Comparison of ENCODE assay signal across 29 cellular contexts in the genomic region with DNA sequence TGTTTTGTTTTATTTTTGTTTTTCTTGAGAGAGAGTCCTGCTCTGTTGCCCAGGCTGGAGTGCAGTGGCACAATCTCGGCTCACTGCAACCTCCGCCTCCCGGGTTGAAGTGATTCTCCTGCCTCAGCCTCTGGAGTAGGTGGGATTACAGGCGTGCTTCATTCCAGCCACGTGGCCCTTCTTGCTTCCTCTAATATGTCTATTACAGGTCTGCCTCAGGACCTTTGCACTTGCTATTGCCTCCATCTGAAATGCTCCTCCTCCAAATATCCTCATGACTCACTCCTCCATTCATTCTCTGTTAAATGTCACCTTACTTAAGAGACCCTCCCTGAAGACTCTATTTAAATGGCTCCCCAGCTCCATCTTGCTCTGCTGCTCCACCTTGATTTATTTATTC. TPM values are rescaled to one million over a fixed set of nuclear protein-coding genes. Genes with fewer than 3 reads are reported as not detected.
DNase-seq lines count a peak whose midpoint lies in the region; ATAC-seq, FAIRE-seq and TF ChIP-seq lines count a peak whose summit lies in the region.
"Had no signal": no experiment of that assay in that cellular context is flagged by ENCODE, and none has a peak within 500 bp of the region (broad histone marks: within the 10 kb centered on the region; RNA-seq: fewer than 3 reads in every experiment).

No MANE protein-coding gene starts in this region.

- no peak overlapping the region for H3K4me2 ChIP-seq in K562 (ENCODE audit: insufficient read depth, low read length)
- no peak overlapping the region for H3K4me2 ChIP-seq in mesendoderm (ENCODE audit: low read length)
- H3K4me2 ChIP-seq: BLaER1 had no signal

- POLR2A ChIA-PET in HEK293 (lab: Yijun Ruan, JAX), result no interaction called here
- POLR2A ChIA-PET in K562 (lab: Yijun Ruan, JAX), result interaction anchor here (0.6 kb wide), 1 partner anchor 1661 kb away, joined by 4 read pairs; no protein-coding TSS in a partner anchor

- no peaks in the 10 kb centered on the region for H3K9me1 ChIP-seq in K562 (ENCODE audit: control insufficient read depth, insufficient read depth, low read length)

- no peak overlapping the region for H3K4ac ChIP-seq in mesendoderm (ENCODE audit: low read depth, low read length)

- H2BK120ac ChIP-seq in mesendoderm (ENCODE audit: low read depth, low read length), result no peak overlapping the region

- no peaks in the 10 kb centered on the region for H3K9me3 ChIP-seq in HEK293 (ENCODE audit: control insufficient read depth, insufficient read depth, low read depth, low read length)
- H3K9me3 ChIP-seq in K562 (replicated peaks; ENCODE audit: control insufficient read depth, insufficient read depth, low read depth, low read length), result no peaks in the 10 kb centered on the region; the same call in 1 of the 2 replicates
- H3K9me3 ChIP-seq in endodermal cell (ENCODE audit: control insufficient read depth, low read length), result no peaks in the 10 kb centered on the region
- H3K9me3 ChIP-seq in mucosa of descending colon, result no peaks in the 10 kb centered on the region
- no peaks in the 10 kb centered on the region for H3K9me3 ChIP-seq in upper lobe of right lung
- H3K9me3 ChIP-seq: BE2C, BLaER1 had no signal

- H3K36me3 Mint-ChIP-seq in endodermal cell (ENCODE audit: low read depth), result no peaks in the 10 kb centered on the region
- H3K36me3 Mint-ChIP-seq: CD14-positive monocyte; CD8-positive, alpha-beta memory T cell had no signal

- H3K18ac ChIP-seq in mesendoderm (ENCODE audit: low read length), result no peak overlapping the region

- H3K4me3 Mint-ChIP-seq in endodermal cell, result no peak overlapping the region
- H3K4me3 Mint-ChIP-seq: CD14-positive monocyte; CD4-positive, alpha-beta memory T cell; CD4-positive, CD25-positive, alpha-beta regulatory T cell; CD8-positive, alpha-beta memory T cell had no signal

- H4K5ac ChIP-seq in mesendoderm (ENCODE audit: low read length), result no peak overlapping the region

- H3K27me3 Mint-ChIP-seq in endodermal cell (ENCODE audit: insufficient read depth), result peaks cover 9% of the 10 kb centered on the region
- H3K27me3 Mint-ChIP-seq: CD4-positive, alpha-beta memory T cell had no signal

- H3K4me1 ChIP-seq in HEK293 (ENCODE audit: control insufficient read depth, insufficient read depth, low read length), result no peaks in the 10 kb centered on the region
- no peaks in the 10 kb centered on the region; a peak in 1 of 5 replicates for H3K4me1 ChIP-seq in K562 (replicated peaks in 1 of 2; ENCODE audit: control insufficient read depth in 2 of 2, insufficient read depth in 2 of 2, low read length in 2 of 2)
- no peaks in the 10 kb centered on the region for H3K4me1 ChIP-seq in endodermal cell (ENCODE audit: control insufficient read depth, insufficient read depth, low read length)
- H3K4me1 ChIP-seq in mucosa of descending colon (ENCODE audit: low read depth), result peaks cover 15% of the 10 kb centered on the region
- no peaks in the 10 kb centered on the region for H3K4me1 ChIP-seq in mesendoderm (ENCODE audit: control insufficient read depth, low read depth, low read length)
- no peaks in the 10 kb centered on the region for H3K4me1 ChIP-seq in upper lobe of right lung
- H3K4me1 ChIP-seq: BE2C, BLaER1 had no signal

- no peak overlapping the region for H4K8ac ChIP-seq in mesendoderm (ENCODE audit: low read depth, low read length)

- no peak overlapping the region for H3K23ac ChIP-seq in mesendoderm (ENCODE audit: low read length)

- no peak overlapping the region for H2AK5ac ChIP-seq in mesendoderm (ENCODE audit: low read length)

- H2BK5ac ChIP-seq in mesendoderm (ENCODE audit: low read length), result no peak overlapping the region

- TF ChIP-seq CTCF in HEK293 (tag by site-specific recombination; IDR thresholded peaks at IDR 0.05) (no peak), K562 (IDR thresholded peaks at IDR 0.05 in 2 of 3, conservative IDR thresholded peaks at IDR 0.05 in 1 of 3; ENCODE audit: insufficient read depth in 2 of 3, low read depth in 1 of 3, low read length in 3 of 3) (no peak), endodermal cell (conservative IDR thresholded peaks at IDR 0.05) (no peak), mucosa of descending colon (IDR thresholded peaks at IDR 0.05) (no peak), upper lobe of right lung (IDR thresholded peaks at IDR 0.05) (no peak)

- no peak for TF ChIP-seq EP300 in K562 (IDR thresholded peaks at IDR 0.05; ENCODE audit: low read length)

- no TSS peak for BruUV-seq in K562 (replicated peaks; lab: Mats Ljungman, UMichigan)

- in situ Hi-C loops in K562 (cut with MboI), result no loop called here

- H2AFZ ChIP-seq in K562 (ENCODE audit: low read depth, low read length), result no peak overlapping the region

- H3K9me3 Mint-ChIP-seq in endodermal cell, result no peaks in the 10 kb centered on the region
- H3K9me3 Mint-ChIP-seq: CD4-positive, alpha-beta memory T cell; CD8-positive, alpha-beta memory T cell had no signal

- ATAC-seq in K562, result no peak
- peak; percentile 51 for ATAC-seq in mucosa of descending colon
- ATAC-seq in upper lobe of right lung, result no peak
- ATAC-seq: GM12878 had no signal

- 5% methylated on average over 5 of the region's 5 CpGs for WGBS in K562 (ENCODE audit: insufficient coverage, low coverage, missing lambda C conversion rate)
- WGBS in endodermal cell (ENCODE audit: insufficient coverage in 1 of 2, insufficient read length in 1 of 2), 2 experiments, result 90 to 91% methylated on average over 5 of the region's 5 CpGs
- no CpG with 5 or more reads among the region's 5 CpGs for WGBS in mesendoderm (ENCODE audit: extremely low coverage, insufficient coverage, low lambda C conversion rate)

- no peak for TF ChIP-seq RAD21 in K562 (CRISPR knock-in tag; conservative IDR thresholded peaks at IDR 0.05 in 1 of 2, IDR thresholded peaks at IDR 0.05 in 1 of 2)

- no peaks in the 10 kb centered on the region for H4K20me1 ChIP-seq in K562 (replicated peaks; ENCODE audit: control insufficient read depth, insufficient read depth, low read length)
- H4K20me1 ChIP-seq: BLaER1 had no signal

- CTCF ChIA-PET in HEK293 (lab: Yijun Ruan, JAX), result interaction anchor here (1.1 kb wide), 1 partner anchor 40 kb away, joined by 4 read pairs; a partner anchor contains a TSS
- CTCF ChIA-PET in K562 (lab: Yijun Ruan, JAX; ENCODE audit: low intra/inter-chr PET ratio), result no interaction called here

- H3K27ac Mint-ChIP-seq in endodermal cell, result no peak overlapping the region
- H3K27ac Mint-ChIP-seq: CD4-positive, alpha-beta memory T cell; CD8-positive, alpha-beta memory T cell had no signal

- H3K79me2 ChIP-seq in K562 (ENCODE audit: control insufficient read depth, insufficient read depth, low read length) (no peaks in the 10 kb centered on the region), mesendoderm (ENCODE audit: control insufficient read depth, insufficient read depth, low read length) (no peaks in the 10 kb centered on the region)

- TF ChIP-seq POLR2A in K562 (conservative IDR thresholded peaks at IDR 0.05), result no peak

- H3K56ac ChIP-seq in mesendoderm (ENCODE audit: low read length), result no peak overlapping the region

- H3K27ac ChIP-seq in HEK293 (ENCODE audit: extremely low read depth, low read depth, low read length) (no peak overlapping the region), K562 (ENCODE audit: extremely low read depth, low read depth, low read length) (no peak overlapping the region), endodermal cell (ENCODE audit: low read depth, low read length) (no peak overlapping the region), mesendoderm (ENCODE audit: low read depth, low read length) (no peak overlapping the region), upper lobe of right lung (no peak overlapping the region)
- H3K27ac ChIP-seq: BLaER1 had no signal

- H3K4me1 Mint-ChIP-seq in endodermal cell, result peaks cover 5% of the 10 kb centered on the region
- H3K4me1 Mint-ChIP-seq: CD4-positive, alpha-beta memory T cell; CD4-positive, CD25-positive, alpha-beta regulatory T cell; CD8-positive, alpha-beta memory T cell had no signal

- H3K4me3 ChIP-seq in HEK293 (ENCODE audit: low read depth, low read length), result no peak overlapping the region
- no peak overlapping the region for H3K4me3 ChIP-seq in K562
- no peak overlapping the region for H3K4me3 ChIP-seq in endodermal cell (ENCODE audit: low read length)
- no peak overlapping the region for H3K4me3 ChIP-seq in mucosa of descending colon
- H3K4me3 ChIP-seq in mesendoderm (ENCODE audit: low read length), result no peak overlapping the region
- no peak overlapping the region for H3K4me3 ChIP-seq in upper lobe of right lung
- H3K4me3 ChIP-seq: BLaER1, GM12878 had no signal

- intact Hi-C loops in K562 (cut with micrococcal nuclease), result no loop called here
- intact Hi-C loops in mucosa of descending colon (cut with DNase I, micrococcal nuclease), result no loop called here
- intact Hi-C loops in upper lobe of right lung (cut with DNase I), result no loop called here

- H3K36me3 ChIP-seq in HEK293 (ENCODE audit: control insufficient read depth in 2 of 2, insufficient read depth in 1 of 2, low read length in 2 of 2) (no peaks in the 10 kb centered on the region), K562 (ENCODE audit: control insufficient read depth, insufficient read depth, low read length) (no peaks in the 10 kb centered on the region), endodermal cell (ENCODE audit: control insufficient read depth, insufficient read depth, low read length) (no peaks in the 10 kb centered on the region), mucosa of descending colon (ENCODE audit: low read depth) (no peaks in the 10 kb centered on the region), mesendoderm (ENCODE audit: control insufficient read depth, insufficient read depth, low read length) (no peaks in the 10 kb centered on the region), upper lobe of right lung (no peaks in the 10 kb centered on the region)
- H3K36me3 ChIP-seq: BE2C, BLaER1 had no signal

- H2BK15ac ChIP-seq in mesendoderm (replicated peaks; ENCODE audit: low read depth), result no peak overlapping the region

- no peak for DNase-seq in K562 (ENCODE audit: extremely low read depth in 1 of 4, low spot score in 3 of 4)
- DNase-seq in endodermal cell, result peak; percentile 11
- DNase-seq in mucosa of descending colon, result no peak
- no peak for DNase-seq in HPDE6-E6E7 (ENCODE audit: extremely low spot score)
- no peak for DNase-seq in mesendoderm
- DNase-seq in upper lobe of right lung, result no peak
- DNase-seq: 8988T; ACHN; BE2C; C1 segment of cervical spinal cord; CD4-positive, alpha-beta memory T cell; CD4-positive, CD25-positive, alpha-beta regulatory T cell; CD8-positive, alpha-beta memory T cell; COR-L47; DMS 273 treated with DMSO at 0.1 percent for 48 hours; DMS153; DMS53; DMS79; DND-41; EL; GDM1 had no signal

- FAIRE-seq in K562 (lab: Jason Lieb, UNC), result no peak
- FAIRE-seq: A204.1, GM12878, GM12892, GM18507 had no signal

- H3K79me1 ChIP-seq in mesendoderm (ENCODE audit: low read length), result no peaks in the 10 kb centered on the region

- no peak overlapping the region for H3K9ac ChIP-seq in K562 (ENCODE audit: insufficient read depth in 1 of 2, low read depth in 2 of 2, low read length in 2 of 2)
- no peak overlapping the region for H3K9ac ChIP-seq in endodermal cell (ENCODE audit: extremely low read depth, low read length, poor library complexity, severe bottlenecking)
- H3K9ac ChIP-seq in mesendoderm (ENCODE audit: low read length), result no peak overlapping the region
- H3K9ac ChIP-seq: BLaER1 had no signal

- H3K27me3 ChIP-seq in K562 (ENCODE audit: control insufficient read depth in 2 of 2, insufficient read depth in 2 of 2, low read length in 2 of 2), result peaks cover 10 to 34% of the 10 kb centered on the region in 2 experiments; a peak in 4 of 5 replicates
- H3K27me3 ChIP-seq in endodermal cell (ENCODE audit: control insufficient read depth, insufficient read depth, low read length, poor library complexity, severe bottlenecking), result no peaks in the 10 kb centered on the region
- no peaks in the 10 kb centered on the region for H3K27me3 ChIP-seq in mesendoderm (ENCODE audit: insufficient read depth, low read length, poor library complexity)
- H3K27me3 ChIP-seq in upper lobe of right lung, result no peaks in the 10 kb centered on the region
- H3K27me3 ChIP-seq: BE2C, BLaER1 had no signal

RNA-seq across cellular contexts. Expression of a gene that starts 39.0 kb away (rescaled TPM):
- 5.1 and 6.8 TPM in 2 replicates for total RNA-seq in K562 (2011; cell fraction: chromatin; rRNA removed; ENCODE audit: low replicate concordance)
- total RNA-seq in K562 (2011; cell fraction: nucleolus; rRNA removed), result 2.4 and 2.8 TPM in 2 replicates
- 5.9 and 11.5 TPM in 2 replicates for total RNA-seq in K562 (2011; cell fraction: nucleoplasm; rRNA removed)
- total RNA-seq in K562 (2014; rRNA removed) (1.6 and 3.2 TPM in 2 replicates), K562 (2014; rRNA removed; fragmentation: Illumina TruSeq; extraction: Trizol) (0.89 and 0.98 TPM in 2 replicates), K562 (2015; rRNA removed; fragmentation: Illumina TruSeq; extraction: Trizol) (1.2 and 1.4 TPM in 2 replicates), K562 (2021) (1.1 and 1.8 TPM in 2 replicates), endodermal cell (1 to 10 TPM; 5.8 to 8.3 TPM), mucosa of descending colon (1 to 10 TPM; 4.7 to 7.2 (median 6.2) TPM), upper lobe of right lung (9.0 TPM)
- polyA plus RNA-seq in K562 (2011; rRNA removed) (4.1 and 4.7 TPM in 2 replicates), K562 (2014; fragmentation: Illumina TruSeq; extraction: Trizol) (1.3 and 1.9 TPM in 2 replicates), K562 (2014; fragmentation: Nextera tagmentation; extraction: Ambion mirVana) (1 to 10 TPM; 1.0 to 1.8 TPM), K562 (2014; rRNA removed) (2.7 and 3.3 TPM in 2 replicates)
- polyA plus RNA-seq in K562 (2011; cell fraction: cytosol; rRNA removed), result 4.5 and 4.7 TPM in 2 replicates
- 7.3 and 7.6 TPM in 2 replicates for polyA plus RNA-seq in K562 (2011; cell fraction: nucleus; rRNA removed)
- polyA plus RNA-seq in K562 (2012), result 3.0 and 7.0 TPM in 2 replicates
- polyA minus RNA-seq in K562 (2011; rRNA and poly(A)+ RNA removed), result 1.2 and 1.4 TPM in 2 replicates
- 0.57 TPM in 1 of 2 replicates, not detected in the other for polyA minus RNA-seq in K562 (2011; cell fraction: cytosol; rRNA and poly(A)+ RNA removed)
- polyA minus RNA-seq in K562 (2011; cell fraction: nucleus; rRNA and poly(A)+ RNA removed), result 1.1 and 1.8 TPM in 2 replicates
- 8.6 TPM for polyA plus RNA-seq in endodermal cell (2013, experiment 1 of 2)
- polyA plus RNA-seq in endodermal cell (2013, experiment 2 of 2), result 6.6 TPM
- 1.9 TPM for polyA plus RNA-seq in mesendoderm (2013, experiment 1 of 2)
- 1.8 TPM for polyA plus RNA-seq in mesendoderm (2013, experiment 2 of 2)

RNA-seq across cellular contexts. Expression of a gene that starts 53.8 kb away (rescaled TPM):
- total RNA-seq in K562 (2011; cell fraction: chromatin; rRNA removed; ENCODE audit: low replicate concordance), result not detected in 2 replicates
- total RNA-seq in K562 (2011; cell fraction: nucleolus; rRNA removed), result not detected in 2 replicates
- not detected in 2 replicates for total RNA-seq in K562 (2011; cell fraction: nucleoplasm; rRNA removed)
- total RNA-seq in K562 (2014; rRNA removed), result not detected in 2 replicates
- total RNA-seq in K562 (2014; rRNA removed; fragmentation: Illumina TruSeq; extraction: Trizol), result not detected in 2 replicates
- total RNA-seq in K562 (2015; rRNA removed; fragmentation: Illumina TruSeq; extraction: Trizol), result not detected in 2 replicates
- not detected in 2 replicates for total RNA-seq in K562 (2021)
- not detected in 2 replicates for polyA plus RNA-seq in K562 (2011; rRNA removed)
- 0.01 TPM in 1 of 2 replicates, not detected in the other for polyA plus RNA-seq in K562 (2011; cell fraction: cytosol; rRNA removed)
- not detected in 2 replicates for polyA plus RNA-seq in K562 (2011; cell fraction: nucleus; rRNA removed)
- not detected in 2 replicates for polyA plus RNA-seq in K562 (2012)
- not detected in 2 replicates for polyA plus RNA-seq in K562 (2014; fragmentation: Illumina TruSeq; extraction: Trizol)
- not detected for polyA plus RNA-seq in K562 (2014; fragmentation: Nextera tagmentation; extraction: Ambion mirVana)
- polyA plus RNA-seq in K562 (2014; rRNA removed), result not detected in 2 replicates
- not detected in 2 replicates for polyA minus RNA-seq in K562 (2011; rRNA and poly(A)+ RNA removed)
- polyA minus RNA-seq in K562 (2011; cell fraction: cytosol; rRNA and poly(A)+ RNA removed), result not detected in 2 replicates
- polyA minus RNA-seq in K562 (2011; cell fraction: nucleus; rRNA and poly(A)+ RNA removed), result not detected in 2 replicates
- total RNA-seq in endodermal cell, result under 1 TPM; 0.26 to 0.62 TPM
- polyA plus RNA-seq in endodermal cell (2013, experiment 1 of 2), result 9.1 TPM
- polyA plus RNA-seq in endodermal cell (2013, experiment 2 of 2), result 6.7 TPM
- 10 to 100 TPM; 10.5 to 67.1 (median 11.0) TPM for total RNA-seq in mucosa of descending colon
- polyA plus RNA-seq in mesendoderm (2013, experiment 1 of 2), result 0.42 TPM
- 0.50 TPM for polyA plus RNA-seq in mesendoderm (2013, experiment 2 of 2)
- 0.55 TPM for total RNA-seq in upper lobe of right lung
- polyA plus RNA-seq: AG04450; CD14-positive monocyte; CD4-positive, CD25-positive, alpha-beta regulatory T cell; CD8-positive, alpha-beta memory T cell had no signal
